1 cellular context compared by ENCODE assay signal in genomic region chr14:55585854-55586253, GRCh38.
TF ChIP-seq lines count a peak whose summit lies in the region.

No MANE protein-coding gene starts in this region.

TF ChIP-seq in GM23338, 12 proteins besides CTCF, POLR2A, EP300 and RAD21 (continued from another document):
- TF ChIP-seq ETS1 (IDR thresholded peaks at IDR 0.05) (no peak), REST (IDR thresholded peaks at IDR 0.05; ENCODE audit: unreplicated experiment) (no peak), POLR2AphosphoS5 (IDR thresholded peaks at IDR 0.05; ENCODE audit: low read depth) (no peak), EZH2 (IDR thresholded peaks at IDR 0.05; ENCODE audit: low read depth, unreplicated experiment) (no peak), ZNF114 (CRISPR knock-in tag; IDR thresholded peaks at IDR 0.05) (no peak), NANOG (IDR thresholded peaks at IDR 0.05; ENCODE audit: borderline replicate concordance) (no peak), EZH2phosphoT487 (IDR thresholded peaks at IDR 0.05; ENCODE audit: unreplicated experiment) (no peak), ZNF331 (CRISPR knock-in tag; IDR thresholded peaks at IDR 0.05; ENCODE audit: low read depth) (no peak)
